Comparison of ENCODE assay signal across 5 cellular contexts in genomic region chr19:45685045-45685444, GRCh38. TPM values are rescaled to one million over a fixed set of nuclear protein-coding genes. Genes with fewer than 3 reads are reported as not detected.
A peak's percentile ranks its signal among the peaks of the same experiment; 100 is the strongest.
DNase-seq lines count a peak whose midpoint lies in the region; ATAC-seq and TF ChIP-seq lines count a peak whose summit lies in the region.
"Not testable (repeated sequence)": the region's sequence is repeated elsewhere in the genome, so short reads cannot be mapped to it uniquely, and the experiment has no call there.
"Had no signal": no experiment of that assay in that cellular context is flagged by ENCODE, and none has a peak within 500 bp of the region (broad histone marks: within the 10 kb centered on the region; RNA-seq: fewer than 3 reads in every experiment).

No MANE protein-coding gene starts in this region.

- H3K9me3 Mint-ChIP-seq in activated CD8-positive, alpha-beta memory T cell treated with anti-CD3 and anti-CD28 coated beads, Interleukin-2, amount 10 ng/mL, durations not matched to agents 7 days and 5 days (ENCODE audit: low read depth); neural crest cell: not testable (repeated sequence)

- POLR2A ChIA-PET in RWPE1 (lab: Yijun Ruan, JAX; ENCODE audit: low non-redundant PET): interaction anchor here (0.7 kb wide), 1 partner anchor 8 kb away, joined by 3 read pairs; no protein-coding TSS in a partner anchor

- peaks cover 16% of the 10 kb centered on the region for H3K4me1 Mint-ChIP-seq in activated CD8-positive, alpha-beta memory T cell treated with anti-CD3 and anti-CD28 coated beads, Interleukin-2, amount 10 ng/mL, durations not matched to agents 7 days and 5 days
- H3K4me1 Mint-ChIP-seq in neural crest cell: not testable (repeated sequence)

- peak overlapping the region; percentile 52 for H3K27ac Mint-ChIP-seq in activated CD8-positive, alpha-beta memory T cell treated with anti-CD3 and anti-CD28 coated beads, Interleukin-2, amount 10 ng/mL, durations not matched to agents 7 days and 5 days
- H3K27ac Mint-ChIP-seq in neural crest cell (ENCODE audit: unreplicated experiment): not testable (repeated sequence)

- CTCF ChIA-PET in RWPE1 (lab: Yijun Ruan, JAX): interaction anchor here (0.6 to 0.7 kb wide), 3 partner anchors 174 to 1068 kb away, joined by 3 to 6 read pairs (median 3); no protein-coding TSS in a partner anchor
- CTCF ChIA-PET in activated CD8-positive, alpha-beta memory T cell treated with anti-CD3 and anti-CD28 coated beads, Interleukin-2, amount 10 ng/mL, durations not matched to agents 7 days and 5 days (lab: Charles Lee): interaction anchor here (0.7 to 1.6 kb wide), 3 partner anchors 9 to 288 kb away, joined by 3 to 8 read pairs (median 4); partner anchors contain the start of gene QPCTL

- TF ChIP-seq CTCF in RWPE1 (conservative IDR thresholded peaks at IDR 0.05; ENCODE audit: low read depth); neural crest cell (conservative IDR thresholded peaks at IDR 0.05): not testable (repeated sequence)

- peak overlapping the region; percentile 97 for H3K27ac ChIP-seq in RWPE1

- intact Hi-C loops in Right ventricle myocardium inferior (cut with DNase I): not testable (repeated sequence)

- peaks cover 38% of the 10 kb centered on the region for H3K36me3 Mint-ChIP-seq in activated CD8-positive, alpha-beta memory T cell treated with anti-CD3 and anti-CD28 coated beads, Interleukin-2, amount 10 ng/mL, durations not matched to agents 7 days and 5 days
- H3K36me3 Mint-ChIP-seq in neural crest cell (ENCODE audit: low read depth): not testable (repeated sequence)

- H3K27me3 Mint-ChIP-seq in activated CD8-positive, alpha-beta memory T cell treated with anti-CD3 and anti-CD28 coated beads, Interleukin-2, amount 10 ng/mL, durations not matched to agents 7 days and 5 days: not testable (repeated sequence)
- H3K27me3 Mint-ChIP-seq in neural crest cell (ENCODE audit: low read depth): peaks cover 13% of the 10 kb centered on the region

- H3K4me3 Mint-ChIP-seq in activated CD8-positive, alpha-beta memory T cell treated with anti-CD3 and anti-CD28 coated beads, Interleukin-2, amount 10 ng/mL, durations not matched to agents 7 days and 5 days: not testable (repeated sequence)
- H3K4me3 Mint-ChIP-seq in neural crest cell: peak overlapping the region; percentile 15

- not testable (repeated sequence) for DNase-seq in RWPE1 (ENCODE audit: low spot score); activated CD8-positive, alpha-beta memory T cell treated with anti-CD3 and anti-CD28 coated beads, Interleukin-2, amount 10 ng/mL, durations not matched to agents 7 days and 5 days; neural crest cell (ENCODE audit: low read depth, low spot score)
- DNase-seq in Right ventricle myocardium inferior (ENCODE audit: missing footprints): peak; percentile 13

- not testable (repeated sequence) for ATAC-seq in activated CD8-positive, alpha-beta memory T cell treated with anti-CD3 and anti-CD28 coated beads, Interleukin-2, amount 10 ng/mL, durations not matched to agents 7 days and 5 days; Right ventricle myocardium inferior

RNA-seq across cellular contexts. Expression of gene SNRPD2, which starts 6.7 kb away (rescaled TPM):
- 100 to 1,000 TPM; 602 to 634 TPM for total RNA-seq in activated CD8-positive, alpha-beta memory T cell treated with anti-CD3 and anti-CD28 coated beads, Interleukin-2, amount 10 ng/mL, durations not matched to agents 7 days and 5 days
- total RNA-seq in Right ventricle myocardium inferior (252 TPM), neural crest cell (635 and 666 TPM in 2 replicates)

RNA-seq across cellular contexts. Expression of gene QPCTL, which starts 7.4 kb away (rescaled TPM):
- total RNA-seq in activated CD8-positive, alpha-beta memory T cell treated with anti-CD3 and anti-CD28 coated beads, Interleukin-2, amount 10 ng/mL, durations not matched to agents 7 days and 5 days: 10 to 100 TPM in 1 of 2 experiments, 1 to 10 TPM in 1; 9.6 to 12.7 TPM
- total RNA-seq in Right ventricle myocardium inferior (1.5 TPM), neural crest cell (11.4 and 11.8 TPM in 2 replicates)

RNA-seq across cellular contexts. Expression of gene GIPR, which starts 17.0 kb away (rescaled TPM):
- 10 to 100 TPM; 12.1 to 14.7 TPM for total RNA-seq in activated CD8-positive, alpha-beta memory T cell treated with anti-CD3 and anti-CD28 coated beads, Interleukin-2, amount 10 ng/mL, durations not matched to agents 7 days and 5 days
- total RNA-seq in Right ventricle myocardium inferior: 5.0 TPM
- 0.96 and 1.0 TPM in 2 replicates for total RNA-seq in neural crest cell
- total RNA-seq: Daoy had no signal

RNA-seq across cellular contexts. Expression of gene FBXO46, which starts 45.7 kb away (rescaled TPM):
- total RNA-seq in activated CD8-positive, alpha-beta memory T cell treated with anti-CD3 and anti-CD28 coated beads, Interleukin-2, amount 10 ng/mL, durations not matched to agents 7 days and 5 days: 10 to 100 TPM; 33.0 to 37.1 TPM
- 13.1 TPM for total RNA-seq in Right ventricle myocardium inferior
- total RNA-seq in neural crest cell: 27.2 and 30.3 TPM in 2 replicates

RNA-seq across cellular contexts. Expression of gene EML2, which starts 45.8 kb away (rescaled TPM):
- 100 to 1,000 TPM; 122 to 128 TPM for total RNA-seq in activated CD8-positive, alpha-beta memory T cell treated with anti-CD3 and anti-CD28 coated beads, Interleukin-2, amount 10 ng/mL, durations not matched to agents 7 days and 5 days
- 39.1 TPM for total RNA-seq in Right ventricle myocardium inferior
- 15.0 and 20.2 TPM in 2 replicates for total RNA-seq in neural crest cell
